Comparison of ENCODE assay signal across 12 cellular contexts in the genomic region with DNA sequence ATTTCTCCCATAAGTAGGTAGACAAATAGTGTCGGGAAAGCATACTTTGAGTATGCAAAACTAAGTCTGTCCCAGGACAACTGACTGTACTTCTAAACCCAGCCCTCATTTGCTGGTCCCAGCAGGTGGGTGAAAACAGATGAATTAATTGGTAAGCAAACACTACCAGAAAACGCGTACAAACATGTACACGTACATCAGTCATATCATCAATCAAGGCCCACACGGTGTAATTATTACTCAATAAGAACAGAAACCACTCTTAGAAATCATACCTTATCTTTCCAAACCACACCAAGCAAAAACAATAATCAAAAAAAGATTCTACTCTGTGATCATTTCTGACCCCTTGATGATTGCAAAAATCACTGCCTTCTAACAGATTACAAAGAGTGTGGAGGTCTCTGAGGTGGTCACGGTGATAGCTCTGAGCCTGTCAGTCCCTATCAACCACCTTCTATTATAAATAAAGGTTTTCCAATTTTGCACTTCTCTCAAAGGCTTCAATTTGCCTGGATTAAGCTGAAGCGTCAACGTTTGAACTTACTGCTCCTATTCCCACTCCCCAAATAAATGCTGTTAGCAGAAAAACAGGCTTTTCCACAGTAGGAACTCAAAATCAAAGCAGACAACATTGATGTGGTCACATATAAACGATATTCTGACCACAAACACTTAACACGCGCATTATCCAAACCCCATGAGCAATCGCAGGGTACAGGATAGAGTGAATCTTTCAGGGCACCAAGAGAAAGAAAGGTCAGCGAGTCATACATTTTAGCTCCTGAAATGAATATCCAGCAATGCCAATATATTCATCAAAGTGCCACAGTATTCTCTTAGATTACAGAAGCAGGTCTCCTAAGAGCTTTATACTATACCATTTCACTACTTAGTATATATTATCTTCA.
A peak's percentile ranks its signal among the peaks of the same experiment; 100 is the strongest.
DNase-seq lines count a peak whose midpoint lies in the region; ATAC-seq and TF ChIP-seq lines count a peak whose summit lies in the region.
"Had no signal": no experiment of that assay in that cellular context is flagged by ENCODE, and none has a peak within 500 bp of the region (broad histone marks: within the 10 kb centered on the region; RNA-seq: fewer than 3 reads in every experiment).

No MANE protein-coding gene starts in this region.

- CTCF ChIA-PET in mammary epithelial cell (lab: Charles Lee; ENCODE audit: low non-redundant PET) = no interaction called here

- H3K4me3 ChIP-seq in mammary epithelial cell (replicated peaks in 1 of 3; ENCODE audit: insufficient read depth in 1 of 3, low read depth in 2 of 3, low read length in 3 of 3) (no peak overlapping the region), smooth muscle cell (no peak overlapping the region)

- H3K9ac ChIP-seq in mammary epithelial cell (ENCODE audit: insufficient read depth, low read length) (no peak overlapping the region), smooth muscle cell (ENCODE audit: low read depth) (no peak overlapping the region)

- H3K79me2 ChIP-seq in mammary epithelial cell (ENCODE audit: insufficient read depth, low read length) = no peaks in the 10 kb centered on the region
- no peaks in the 10 kb centered on the region for H3K79me2 ChIP-seq in smooth muscle cell (ENCODE audit: low read depth)

- no peak for DNase-seq in activated T-cell treated with anti-CD3 and anti-CD28 coated beads, Interleukin-2, amount 50 U/mL, for 24 hours
- DNase-seq in activated T-cell treated with anti-CD3 and anti-CD28 coated beads for 4 hours = no peak
- DNase-seq in NCI-H2227 treated with DMSO at 0.1 percent for 48 hours (lab: John Stamatoyannopoulos, UW) = peak; percentile 95
- DNase-seq in mammary epithelial cell = peak; percentile 65
- DNase-seq in smooth muscle cell (lab: John Stamatoyannopoulos, UW; ENCODE audit: unreplicated experiment) = no peak
- DNase-seq in RPMI8226 = no peak
- DNase-seq in COLO668 (lab: John Stamatoyannopoulos, UW; ENCODE audit: unreplicated experiment) = no peak
- DNase-seq: activated CD4-positive, alpha-beta T cell treated with anti-CD3 and anti-CD28 coated beads for 4 hours; naive B cell; NCI-H774 had no signal

- H3K4me2 ChIP-seq in mammary epithelial cell (ENCODE audit: insufficient read depth, low read depth, low read length) (no peak overlapping the region), smooth muscle cell (peak overlapping the region; percentile 0)

- no peak overlapping the region for H2AFZ ChIP-seq in mammary epithelial cell (ENCODE audit: low read depth, low read length)
- no peak overlapping the region for H2AFZ ChIP-seq in smooth muscle cell (ENCODE audit: low read depth)

- no peak for ATAC-seq in GM18907 (IDR thresholded peaks at IDR 0.05; ENCODE audit: unreplicated experiment)
- ATAC-seq: sciatic nerve had no signal

- peaks cover 20% of the 10 kb centered on the region for H3K4me1 Mint-ChIP-seq in activated T-cell treated with anti-CD3 and anti-CD28 coated beads, Interleukin-2, amount 50 U/mL, for 24 hours (ENCODE audit: low read depth)

- no peak for TF ChIP-seq CTCF in mammary epithelial cell (conservative IDR thresholded peaks at IDR 0.05 in 1 of 2, IDR thresholded peaks at IDR 0.05 in 1 of 2; ENCODE audit: extremely low read depth in 1 of 2, insufficient read depth in 1 of 2, low read depth in 1 of 2, low read length in 2 of 2)
- no peak for TF ChIP-seq CTCF in smooth muscle cell (IDR thresholded peaks at IDR 0.05; ENCODE audit: borderline replicate concordance, insufficient read depth, poor library complexity, severe bottlenecking)

- H3F3A ChIP-seq in smooth muscle cell (ENCODE audit: low read depth) = peaks cover 5% of the 10 kb centered on the region

- H3K27me3 ChIP-seq in mammary epithelial cell (ENCODE audit: insufficient read depth, low read length) = no peaks in the 10 kb centered on the region
- H3K27me3 ChIP-seq in smooth muscle cell (ENCODE audit: low read depth) = no peaks in the 10 kb centered on the region

- H3K36me3 Mint-ChIP-seq in activated T-cell treated with anti-CD3 and anti-CD28 coated beads, Interleukin-2, amount 50 U/mL, for 24 hours (ENCODE audit: low read depth) = no peaks in the 10 kb centered on the region
- H3K36me3 Mint-ChIP-seq: naive B cell had no signal

- H3K9me3 ChIP-seq in mammary epithelial cell (replicated peaks; ENCODE audit: insufficient read depth, low read length) = no peaks in the 10 kb centered on the region
- no peaks in the 10 kb centered on the region for H3K9me3 ChIP-seq in smooth muscle cell (replicated peaks; ENCODE audit: low read depth)

- in situ Hi-C loops in mammary epithelial cell (cut with MboI; ENCODE audit: low sequenced_read_pairs in 2 of 2) = no loop called here

- peak overlapping the region; percentile 46 for H3K27ac Mint-ChIP-seq in activated T-cell treated with anti-CD3 and anti-CD28 coated beads, Interleukin-2, amount 50 U/mL, for 24 hours

- no peaks in the 10 kb centered on the region for H4K20me1 ChIP-seq in mammary epithelial cell (ENCODE audit: insufficient read depth, low read length)
- peaks cover 56% of the 10 kb centered on the region for H4K20me1 ChIP-seq in smooth muscle cell (ENCODE audit: low read depth)

- no peak overlapping the region for H3K4me3 Mint-ChIP-seq in activated T-cell treated with anti-CD3 and anti-CD28 coated beads, Interleukin-2, amount 50 U/mL, for 24 hours
- H3K4me3 Mint-ChIP-seq: naive B cell had no signal

- WGBS in mammary epithelial cell (ENCODE audit: low coverage, missing lambda C conversion rate) = 88% methylated on average over 13 of the region's 13 CpGs
- 61% methylated on average over 13 of the region's 13 CpGs for WGBS in smooth muscle cell (ENCODE audit: low lambda C conversion rate)

- H3K36me3 ChIP-seq in mammary epithelial cell (ENCODE audit: insufficient read depth, low read length) (no peaks in the 10 kb centered on the region), smooth muscle cell (ENCODE audit: low read depth) (no peaks in the 10 kb centered on the region)

- H3K4me1 ChIP-seq in mammary epithelial cell (ENCODE audit: insufficient read depth, low read length) (peaks cover 6% of the 10 kb centered on the region), smooth muscle cell (ENCODE audit: low read depth) (peaks cover 18% of the 10 kb centered on the region)

- intact Hi-C loops in mammary epithelial cell (cut with micrococcal nuclease) = no loop called here

- BruUV-seq in mammary epithelial cell (replicated peaks; lab: Mats Ljungman, UMichigan) = no TSS peak

- H3K27me3 Mint-ChIP-seq in activated T-cell treated with anti-CD3 and anti-CD28 coated beads, Interleukin-2, amount 50 U/mL, for 24 hours = no peaks in the 10 kb centered on the region
- H3K27me3 Mint-ChIP-seq: naive B cell had no signal

- H3K9me3 Mint-ChIP-seq in activated T-cell treated with anti-CD3 and anti-CD28 coated beads, Interleukin-2, amount 50 U/mL, for 24 hours = no peaks in the 10 kb centered on the region
- H3K9me3 Mint-ChIP-seq: naive B cell had no signal

- H3K27ac ChIP-seq in mammary epithelial cell (ENCODE audit: insufficient read depth, low read depth, low read length) (no peak overlapping the region), smooth muscle cell (ENCODE audit: low read depth) (no peak overlapping the region)

- dilution Hi-C loops in mammary epithelial cell (cut with HindIII; ENCODE audit: low sequenced_read_pairs) = no loop called here

Comparison
In these comparisons a context has a peak if more than half of its experiments do, and no peak if none do; other contexts are left out.
1. DNase-seq: peak in NCI-H2227 treated with DMSO at 0.1 percent for 48 hours (single experiment) and mammary epithelial cell (single experiment); none in activated T-cell treated with anti-CD3 and anti-CD28 coated beads, Interleukin-2, amount 50 U/mL, for 24 hours (single experiment), activated T-cell treated with anti-CD3 and anti-CD28 coated beads for 4 hours (single experiment), smooth muscle cell (single experiment), RPMI8226 (single experiment) and COLO668 (single experiment).